ENCODE assay signal across 2 cellular contexts in the genomic region with DNA sequence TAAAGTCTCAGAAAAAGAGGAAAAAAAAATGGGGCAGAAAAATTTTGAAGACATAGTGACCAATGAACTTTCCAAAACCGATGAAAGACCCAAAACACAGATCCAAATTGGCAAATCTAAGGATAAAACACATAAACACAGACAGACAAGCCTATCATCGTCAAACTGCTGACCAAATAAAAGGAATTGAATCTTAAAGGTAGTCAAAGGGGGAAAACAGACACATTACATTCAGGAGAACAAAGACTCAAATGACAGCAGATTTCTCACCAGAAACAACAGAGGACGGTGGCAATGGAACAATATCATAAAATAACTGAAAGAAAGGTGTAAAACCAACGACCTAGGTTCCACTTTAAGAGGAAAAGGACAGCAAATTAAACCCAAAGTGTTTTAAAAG.
A peak's percentile ranks its signal among the peaks of the same experiment; 100 is the strongest.
TF ChIP-seq lines count a peak whose summit lies in the region.

No MANE protein-coding gene starts in this region.

TF ChIP-seq in HEK293T, 16 proteins besides CTCF, POLR2A, EP300 and RAD21:
- TF ChIP-seq ZNF384 (IDR thresholded peaks at IDR 0.05) (no peak), FOXM1 (IDR thresholded peaks at IDR 0.05; ENCODE audit: borderline replicate concordance) (peak; percentile 55; the same call in 1 of the 2 replicates), ARNT (IDR thresholded peaks at IDR 0.05) (no peak)
- TF ChIP-seq, protein P1, sequence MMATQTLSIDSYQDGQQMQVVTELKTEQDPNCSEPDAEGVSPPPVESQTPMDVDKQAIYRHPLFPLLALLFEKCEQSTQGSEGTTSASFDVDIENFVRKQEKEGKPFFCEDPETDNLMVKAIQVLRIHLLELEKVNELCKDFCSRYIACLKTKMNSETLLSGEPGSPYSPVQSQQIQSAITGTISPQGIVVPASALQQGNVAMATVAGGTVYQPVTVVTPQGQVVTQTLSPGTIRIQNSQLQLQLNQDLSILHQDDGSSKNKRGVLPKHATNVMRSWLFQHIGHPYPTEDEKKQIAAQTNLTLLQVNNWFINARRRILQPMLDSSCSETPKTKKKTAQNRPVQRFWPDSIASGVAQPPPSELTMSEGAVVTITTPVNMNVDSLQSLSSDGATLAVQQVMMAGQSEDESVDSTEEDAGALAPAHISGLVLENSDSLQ (IDR thresholded peaks at IDR 0.05): no peak

TF ChIP-seq in GM12878, 131 proteins besides CTCF, POLR2A, EP300 and RAD21:
- TF ChIP-seq POU2F2 (IDR thresholded peaks at IDR 0.05; ENCODE audit: borderline replicate concordance, low read depth, low read length) (no peak), MTA2 (IDR thresholded peaks at IDR 0.05; ENCODE audit: low read depth) (no peak), CBX5 (IDR thresholded peaks at IDR 0.05; ENCODE audit: low read depth) (peak; percentile 97)
- TF ChIP-seq, protein P2, sequence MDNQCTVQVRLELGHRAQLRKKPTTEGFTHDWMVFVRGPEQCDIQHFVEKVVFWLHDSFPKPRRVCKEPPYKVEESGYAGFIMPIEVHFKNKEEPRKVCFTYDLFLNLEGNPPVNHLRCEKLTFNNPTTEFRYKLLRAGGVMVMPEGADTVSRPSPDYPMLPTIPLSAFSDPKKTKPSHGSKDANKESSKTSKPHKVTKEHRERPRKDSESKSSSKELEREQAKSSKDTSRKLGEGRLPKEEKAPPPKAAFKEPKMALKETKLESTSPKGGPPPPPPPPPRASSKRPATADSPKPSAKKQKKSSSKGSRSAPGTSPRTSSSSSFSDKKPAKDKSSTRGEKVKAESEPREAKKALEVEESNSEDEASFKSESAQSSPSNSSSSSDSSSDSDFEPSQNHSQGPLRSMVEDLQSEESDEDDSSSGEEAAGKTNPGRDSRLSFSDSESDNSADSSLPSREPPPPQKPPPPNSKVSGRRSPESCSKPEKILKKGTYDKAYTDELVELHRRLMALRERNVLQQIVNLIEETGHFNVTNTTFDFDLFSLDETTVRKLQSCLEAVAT (IDR thresholded peaks at IDR 0.05): 0 out of 2 replicates have a peak, but pooled peaks have one; percentile 16
- TF ChIP-seq, protein P3, sequence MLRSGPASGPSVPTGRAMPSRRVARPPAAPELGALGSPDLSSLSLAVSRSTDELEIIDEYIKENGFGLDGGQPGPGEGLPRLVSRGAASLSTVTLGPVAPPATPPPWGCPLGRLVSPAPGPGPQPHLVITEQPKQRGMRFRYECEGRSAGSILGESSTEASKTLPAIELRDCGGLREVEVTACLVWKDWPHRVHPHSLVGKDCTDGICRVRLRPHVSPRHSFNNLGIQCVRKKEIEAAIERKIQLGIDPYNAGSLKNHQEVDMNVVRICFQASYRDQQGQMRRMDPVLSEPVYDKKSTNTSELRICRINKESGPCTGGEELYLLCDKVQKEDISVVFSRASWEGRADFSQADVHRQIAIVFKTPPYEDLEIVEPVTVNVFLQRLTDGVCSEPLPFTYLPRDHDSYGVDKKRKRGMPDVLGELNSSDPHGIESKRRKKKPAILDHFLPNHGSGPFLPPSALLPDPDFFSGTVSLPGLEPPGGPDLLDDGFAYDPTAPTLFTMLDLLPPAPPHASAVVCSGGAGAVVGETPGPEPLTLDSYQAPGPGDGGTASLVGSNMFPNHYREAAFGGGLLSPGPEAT (IDR thresholded peaks at IDR 0.05; ENCODE audit: low read depth): 0 out of 2 replicates have a peak, but pooled peaks have one; percentile 32
- TF ChIP-seq, protein P4, sequence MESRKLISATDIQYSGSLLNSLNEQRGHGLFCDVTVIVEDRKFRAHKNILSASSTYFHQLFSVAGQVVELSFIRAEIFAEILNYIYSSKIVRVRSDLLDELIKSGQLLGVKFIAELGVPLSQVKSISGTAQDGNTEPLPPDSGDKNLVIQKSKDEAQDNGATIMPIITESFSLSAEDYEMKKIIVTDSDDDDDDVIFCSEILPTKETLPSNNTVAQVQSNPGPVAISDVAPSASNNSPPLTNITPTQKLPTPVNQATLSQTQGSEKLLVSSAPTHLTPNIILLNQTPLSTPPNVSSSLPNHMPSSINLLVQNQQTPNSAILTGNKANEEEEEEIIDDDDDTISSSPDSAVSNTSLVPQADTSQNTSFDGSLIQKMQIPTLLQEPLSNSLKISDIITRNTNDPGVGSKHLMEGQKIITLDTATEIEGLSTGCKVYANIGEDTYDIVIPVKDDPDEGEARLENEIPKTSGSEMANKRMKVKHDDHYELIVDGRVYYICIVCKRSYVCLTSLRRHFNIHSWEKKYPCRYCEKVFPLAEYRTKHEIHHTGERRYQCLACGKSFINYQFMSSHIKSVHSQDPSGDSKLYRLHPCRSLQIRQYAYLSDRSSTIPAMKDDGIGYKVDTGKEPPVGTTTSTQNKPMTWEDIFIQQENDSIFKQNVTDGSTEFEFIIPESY (IDR thresholded peaks at IDR 0.05): peak; percentile 33; the same call in 1 of the 2 replicates
TF ChIP-seq in GM12878: peak in this region for 4.
